ENCODE assay signal across 8 cellular contexts in genomic region chr1:202810615-202811295, GRCh38. TPM values are rescaled to one million over a fixed set of nuclear protein-coding genes. Genes with fewer than 3 reads are reported as not detected.
DNase-seq lines count a peak whose midpoint lies in the region; ATAC-seq and TF ChIP-seq lines count a peak whose summit lies in the region.

PCAT6 (plus strand) TSS chr1:202810954.

- H3K4me3 ChIP-seq in AG09309 (ENCODE audit: control insufficient read depth, low read depth, low read length): peak within 1 kb of the TSS; percentile 81

- no peaks in the 10 kb centered on the region for H3K27me3 Mint-ChIP-seq in chondrocyte (ENCODE audit: low read depth)

- ATAC-seq in GM19025 (IDR thresholded peaks at IDR 0.05; ENCODE audit: low read depth, unreplicated experiment) (peak; percentile 78), HG03280 (IDR thresholded peaks at IDR 0.05; ENCODE audit: unreplicated experiment) (peak; percentile 86)

- peak within 1 kb of the TSS; percentile 96 for H3K27ac Mint-ChIP-seq in chondrocyte (ENCODE audit: unreplicated experiment)

- H3K4me1 Mint-ChIP-seq in chondrocyte (ENCODE audit: low read depth): peaks cover 38% of the 10 kb centered on the region

- H3K4me3 Mint-ChIP-seq in chondrocyte (ENCODE audit: unreplicated experiment): peak within 1 kb of the TSS; percentile 92

- no peak for TF ChIP-seq CTCF in AG09309 (IDR thresholded peaks at IDR 0.05; ENCODE audit: control insufficient read depth, insufficient read depth, low read depth, low read length, missing control alignments)
- TF ChIP-seq CTCF in chondrocyte (IDR thresholded peaks at IDR 0.05): peak; percentile 10

- no peaks in the 10 kb centered on the region for H3K36me3 Mint-ChIP-seq in chondrocyte (ENCODE audit: low read depth)

- DNase-seq in AG09309 (ENCODE audit: low read depth) (peak; percentile 83), NCI-H446 treated with DMSO at 0.1 percent for 48 hours (lab: John Stamatoyannopoulos, UW) (peak; percentile 91), chondrocyte (ENCODE audit: low spot score) (peak; percentile 96), kidney glomerular epithelial cell (lab: John Stamatoyannopoulos, UW) (peak; percentile 90)
- peak; percentile 76 to 79 for DNase-seq in activated CD4-positive, alpha-beta T cell treated with anti-CD3 and anti-CD28 coated beads for 24 hours (ENCODE audit: low read depth in 2 of 2)
- peak; percentile 92 for DNase-seq in stimulated activated CD4-positive, alpha-beta T cell treated with anti-CD3 and anti-CD28 coated beads, Interleukin-15, amount 100 ng/mL, for 24 hours

- H3K9me3 Mint-ChIP-seq in chondrocyte (ENCODE audit: low read depth): no peaks in the 10 kb centered on the region

RNA-seq across cellular contexts. Expression of gene PCAT6, which starts in this region (rescaled TPM):
- total RNA-seq in chondrocyte: 4.2 to 6.8 TPM (median 4.5 TPM) in 3 replicates

Comparison
In these comparisons a context has a peak if more than half of its experiments do, and no peak if none do; other contexts are left out.
1. Peak in every context shown above with its lines: DNase-seq, ATAC-seq and H3K4me3 ChIP-seq.